ENCODE assay signal across 22 cellular contexts in genomic region chr13:112826565-112826964, GRCh38.
"Had no signal": no experiment of that assay in that cellular context is flagged by ENCODE, and none has a peak within 500 bp of the region (broad histone marks: within the 10 kb centered on the region; RNA-seq: fewer than 3 reads in every experiment).

No MANE protein-coding gene starts in this region.

- H3K27me3 Mint-ChIP-seq: IgD-negative memory B cell had no signal

- H3K27ac ChIP-seq: HL-60, KMS-11, RWPE1, SJCRH30 had no signal

- H3K4me2 ChIP-seq: KMS-11 had no signal

- H3K4me3 ChIP-seq: K562, SJCRH30 had no signal

- H3K9me3 ChIP-seq: SJCRH30 had no signal

- H3K4me1 ChIP-seq: SJCRH30 had no signal

- H3K4me1 Mint-ChIP-seq: IgD-negative memory B cell had no signal

- H3K27me3 ChIP-seq: SJCRH30 had no signal

- DNase-seq: Kasumi-1, MM.1S, NCI-H1092 treated with DMSO at 0.1 percent for 48 hours, NCI-H1436, NCI-H1694, NCI-H187 treated with DMSO at 0.1 percent for 48 hours, NCI-H2081, NCI-H2171, NCI-H226, NCI-H446, NCI-H510A, NCI-H524 treated with DMSO at 0.1 percent for 48 hours, NCI-H69, NCI-H774, SHP77 treated with DMSO at 0.1 percent for 48 hours, SJCRH30 had no signal

- H3K4me3 Mint-ChIP-seq: IgD-negative memory B cell had no signal

- H3K36me3 ChIP-seq: SJCRH30 had no signal

- ATAC-seq: K562, SK-N-SH treated with all-trans-retinoic acid at 6 μM for 48 hours had no signal

- H3K9me3 Mint-ChIP-seq: IgD-negative memory B cell had no signal
